Comparison of ENCODE assay signal across 1 cellular context in genomic region chr16:15880909-15881308, GRCh38.
TF ChIP-seq lines count a peak whose summit lies in the region.

No MANE protein-coding gene starts in this region.

TF ChIP-seq in K562, 482 proteins besides CTCF, POLR2A, EP300 and RAD21:
- 0 out of 2 replicates have a peak, but pooled peaks have one; percentile 18 for TF ChIP-seq MYNN (IDR thresholded peaks at IDR 0.05)
- TF ChIP-seq MYNN (CRISPR knock-in tag; IDR thresholded peaks at IDR 0.05), result no peak
- TF ChIP-seq E2F3 (CRISPR knock-in tag; IDR thresholded peaks at IDR 0.05), result no peak
- TF ChIP-seq CEBPB (tag; IDR thresholded peaks at IDR 0.05), result peak; percentile 58
- TF ChIP-seq ZFP1 (CRISPR knock-in tag; IDR thresholded peaks at IDR 0.05), result no peak
